In genomic region chr18:47150029-47150823, GRCh38 we compare ENCODE assay signal across 8 cellular contexts. TPM values are rescaled to one million over a fixed set of nuclear protein-coding genes. Genes with fewer than 3 reads are reported as not detected.
DNase-seq lines count a peak whose midpoint lies in the region; ATAC-seq, FAIRE-seq and TF ChIP-seq lines count a peak whose summit lies in the region.

TSS of gene HDHD2 (minus strand) at chr18:47150500. CDS start at chr18:47136439, 14,061 bp downstream.

- H3K9me3 Mint-ChIP-seq in central memory CD8-positive, alpha-beta T cell = no peaks in the 10 kb centered on the region

- H3K4me3 ChIP-seq in AG04450 (ENCODE audit: low read depth, low read length) (peak within 1 kb of the TSS; percentile 87), keratinocyte (ENCODE audit: control insufficient read depth in 2 of 3, extremely low read depth in 1 of 3, insufficient read depth in 2 of 3, low read depth in 1 of 3, low read length in 3 of 3) (peak within 1 kb of the TSS; percentile 89 to 97 (median 93))

- H3K4me3 Mint-ChIP-seq in central memory CD8-positive, alpha-beta T cell = peak within 1 kb of the TSS; percentile 99

- dilution Hi-C loops in keratinocyte (cut with MboI; ENCODE audit: extremely low pct_ligation_motif_present, low sequenced_read_pairs) = no loop called here

- H3K4me1 Mint-ChIP-seq in central memory CD8-positive, alpha-beta T cell = peaks cover 50% of the 10 kb centered on the region

- CTCF ChIA-PET in AG04450 (lab: Charles Lee) = interaction anchor here (0.6 to 2.1 kb wide), 4 partner anchors 11 to 599 kb away, joined by 4 to 6 read pairs (median 4); no protein-coding TSS in a partner anchor

- peak within 1 kb of the TSS; percentile 99 for H2AFZ ChIP-seq in keratinocyte (ENCODE audit: control insufficient read depth, low read length)

- peak within 1 kb of the TSS; percentile 100 for H3K4me2 ChIP-seq in keratinocyte (ENCODE audit: control insufficient read depth, extremely low read depth, insufficient read depth, low read depth, low read length)

- H3K36me3 ChIP-seq in keratinocyte (ENCODE audit: control insufficient read depth in 2 of 2, extremely low read depth in 1 of 2, insufficient read depth in 2 of 2, low read length in 2 of 2) = no peaks in the 10 kb centered on the region

- peak; percentile 27 for DNase-seq in AG04450 (ENCODE audit: low read depth, low spot score)
- DNase-seq in NCI-H226 = peak; percentile 66
- peak; percentile 47 for DNase-seq in central memory CD8-positive, alpha-beta T cell (ENCODE audit: low spot score in 2 of 2)
- DNase-seq in keratinocyte (ENCODE audit: low read depth, low spot score) = no peak
- DNase-seq in stimulated activated CD4-positive, alpha-beta T cell treated with anti-CD3 and anti-CD28 coated beads, Interleukin-15, amount 100 ng/mL, for 1 hour (ENCODE audit: low read depth in 1 of 2, low spot score in 1 of 2) = peak; percentile 58 to 76

- peaks cover 4% of the 10 kb centered on the region for H4K20me1 ChIP-seq in keratinocyte (ENCODE audit: control insufficient read depth, extremely low read depth, insufficient read depth, low read length)

- H3K27me3 ChIP-seq in AG04450 (ENCODE audit: control insufficient read depth, insufficient read depth, low read length) = no peaks in the 10 kb centered on the region
- no peaks in the 10 kb centered on the region for H3K27me3 ChIP-seq in keratinocyte (ENCODE audit: control insufficient read depth, extremely low read depth, insufficient read depth, low read length)

- H3K36me3 Mint-ChIP-seq in central memory CD8-positive, alpha-beta T cell (ENCODE audit: insufficient read depth) = peaks cover 8% of the 10 kb centered on the region

- TF ChIP-seq CTCF in AG04450 (IDR thresholded peaks at IDR 0.05; ENCODE audit: low read depth, low read length) = no peak
- no peak for TF ChIP-seq CTCF in keratinocyte (optimal IDR thresholded peaks at IDR 0.05 in 1 of 3, IDR thresholded peaks at IDR 0.05 in 1 of 3, conservative IDR thresholded peaks at IDR 0.05 in 1 of 3; ENCODE audit: extremely low read depth in 1 of 3, insufficient read depth in 2 of 3, low read length in 3 of 3)

- no peaks in the 10 kb centered on the region; the same call in 1 of the 2 replicates for H3K9me3 ChIP-seq in AG04450 (ENCODE audit: control insufficient read depth, insufficient read depth, low read length)
- no peaks in the 10 kb centered on the region for H3K9me3 ChIP-seq in keratinocyte (ENCODE audit: control insufficient read depth, low read depth, low read length)

- no peaks in the 10 kb centered on the region for H3K9me1 ChIP-seq in keratinocyte (ENCODE audit: control insufficient read depth, extremely low read depth, insufficient read depth, low read length)

- H3K27ac Mint-ChIP-seq in central memory CD8-positive, alpha-beta T cell (ENCODE audit: low read depth) = peak within 1 kb of the TSS; percentile 93

- peaks cover 16% of the 10 kb centered on the region for H3K4me1 ChIP-seq in keratinocyte (ENCODE audit: control insufficient read depth, extremely low read depth, insufficient read depth, low read length)

- POLR2A ChIA-PET in AG04450 (lab: Yijun Ruan, JAX) = interaction anchor here (0.5 to 1.5 kb wide), 9 partner anchors 9 to 781 kb away, joined by 3 to 4 read pairs (median 4); partner anchors contain the start of genes KATNAL2 and PIAS2

- H3K79me2 ChIP-seq in keratinocyte (ENCODE audit: control insufficient read depth, insufficient read depth, low read length) = peaks cover 46% of the 10 kb centered on the region

- peak; percentile 23 for FAIRE-seq in keratinocyte (lab: Jason Lieb, UNC)

- ATAC-seq in GM18870 (IDR thresholded peaks at IDR 0.05; ENCODE audit: unreplicated experiment) = peak; percentile 65
- peak; percentile 95 for ATAC-seq in HG03108 (IDR thresholded peaks at IDR 0.05; ENCODE audit: unreplicated experiment)
- ATAC-seq in activated CD4-positive, CD25-positive, alpha-beta regulatory T cell treated with anti-CD3 and anti-CD28 coated beads, Interleukin-2, amount 50 U/mL, for 24 hours = peak; percentile 91 to 92
- peak; percentile 66 for ATAC-seq in central memory CD8-positive, alpha-beta T cell (replicated peaks; ENCODE audit: extremely low read depth, poor library complexity, severe bottlenecking)

- H3K27me3 Mint-ChIP-seq in central memory CD8-positive, alpha-beta T cell = no peaks in the 10 kb centered on the region

- H3K27ac ChIP-seq in AG04450 (ENCODE audit: low read depth, low read length) (peak within 1 kb of the TSS; percentile 93), keratinocyte (ENCODE audit: control insufficient read depth, insufficient read depth, low read length) (peak within 1 kb of the TSS; percentile 94)

- H3K9ac ChIP-seq in keratinocyte (ENCODE audit: control insufficient read depth, extremely low read depth, insufficient read depth, low read length) = peak within 1 kb of the TSS; percentile 91

RNA-seq across cellular contexts. Expression of gene HDHD2, which starts in this region (rescaled TPM):
- 18.3 and 18.5 TPM in 2 replicates for polyA plus RNA-seq in AG04450 (2011; rRNA removed)
- polyA minus RNA-seq in AG04450 (2011; rRNA and poly(A)+ RNA removed) = 19.3 and 22.2 TPM in 2 replicates
- 5.3 to 17.7 TPM (median 10.9 TPM) in 3 replicates for polyA plus RNA-seq in keratinocyte
- polyA plus RNA-seq in keratinocyte (2011; ENCODE audit: low read depth) = 16.3 TPM
- 5.4 and 6.8 TPM in 2 replicates for polyA plus RNA-seq in keratinocyte (2011; cell fraction: cytosol; rRNA removed)
- polyA plus RNA-seq in keratinocyte (2011; cell fraction: nucleus; rRNA removed) = 10.9 and 16.6 TPM in 2 replicates
- polyA plus RNA-seq in keratinocyte (2012; ENCODE audit: low replicate concordance) = 14.0 and 15.6 TPM in 2 replicates
- 2.5 to 17.6 TPM (median 15.4 TPM) in 3 replicates for polyA minus RNA-seq in keratinocyte
- 17.5 TPM for polyA minus RNA-seq in keratinocyte (2011; cell fraction: cytosol; rRNA and poly(A)+ RNA removed)
- 5.6 and 34.1 TPM in 2 replicates for polyA minus RNA-seq in keratinocyte (2011; cell fraction: nucleus; rRNA and poly(A)+ RNA removed)
